In genomic region chr13:46211521-46212351, GRCh38 we compare ENCODE assay signal across 8 cellular contexts. TPM values are rescaled to one million over a fixed set of nuclear protein-coding genes. Genes with fewer than 3 reads are reported as not detected.
DNase-seq lines count a peak whose midpoint lies in the region; ATAC-seq and TF ChIP-seq lines count a peak whose summit lies in the region.

Gene LRRC63 (plus strand): TSS chr13:46211928. CDS start chr13:46213035, 1,107 bp downstream.

- ATAC-seq in GM19397 (IDR thresholded peaks at IDR 0.05; ENCODE audit: unreplicated experiment) (peak; percentile 94), HG03521 (IDR thresholded peaks at IDR 0.05; ENCODE audit: unreplicated experiment) (peak; percentile 96)

- H3K36me3 Mint-ChIP-seq in activated T-helper 2 cell treated with anti-CD3 and anti-CD28 coated beads, Interferon-gamma antibody, Interleukin-2, Interleukin-4, amounts not matched to agents 10 μg/mL and 5 μg/mL and 100 μg/mL, durations not matched to agents 14 hours and 24 hours and 36 hours (ENCODE audit: low read depth): peaks cover 3% of the 10 kb centered on the region
- peaks cover 2% of the 10 kb centered on the region for H3K36me3 Mint-ChIP-seq in neural crest cell (ENCODE audit: low read depth)

- peak within 1 kb of the TSS; percentile 52 to 58 for H3K9ac ChIP-seq in stomach smooth muscle (ENCODE audit: low read length in 2 of 2)

- H3K4me1 Mint-ChIP-seq in activated T-helper 2 cell treated with anti-CD3 and anti-CD28 coated beads, Interferon-gamma antibody, Interleukin-2, Interleukin-4, amounts not matched to agents 10 μg/mL and 5 μg/mL and 100 μg/mL, durations not matched to agents 14 hours and 24 hours and 36 hours (ENCODE audit: low read depth): peaks cover 37% of the 10 kb centered on the region
- H3K4me1 Mint-ChIP-seq in neural crest cell: peaks cover 35% of the 10 kb centered on the region

- no peak for TF ChIP-seq CTCF in Peyer's patch (IDR thresholded peaks at IDR 0.05)
- TF ChIP-seq CTCF in foreskin fibroblast (IDR thresholded peaks at IDR 0.05; ENCODE audit: low read depth, low read length): no peak
- no peak for TF ChIP-seq CTCF in neural crest cell (conservative IDR thresholded peaks at IDR 0.05)

- no peaks in the 10 kb centered on the region for H3K36me3 ChIP-seq in Peyer's patch
- no peaks in the 10 kb centered on the region for H3K36me3 ChIP-seq in stomach smooth muscle (ENCODE audit: control insufficient read depth in 2 of 2, insufficient read depth in 2 of 2, low read length in 2 of 2)

- peak in 1 of 2 donors; percentile 27 for TF ChIP-seq POLR2A in Peyer's patch (IDR thresholded peaks at IDR 0.05)

- H3K4me3 Mint-ChIP-seq in activated T-helper 2 cell treated with anti-CD3 and anti-CD28 coated beads, Interferon-gamma antibody, Interleukin-2, Interleukin-4, amounts not matched to agents 10 μg/mL and 5 μg/mL and 100 μg/mL, durations not matched to agents 14 hours and 24 hours and 36 hours (ENCODE audit: low read depth): peak within 1 kb of the TSS; percentile 89
- H3K4me3 Mint-ChIP-seq in neural crest cell: peak within 1 kb of the TSS; percentile 85

- H3K4me1 ChIP-seq in Peyer's patch (no peaks in the 10 kb centered on the region), stomach smooth muscle (ENCODE audit: control insufficient read depth, insufficient read depth, low read length) (peaks cover 3% of the 10 kb centered on the region)

- intact Hi-C loops in activated T-helper 2 cell treated with anti-CD3 and anti-CD28 coated beads, Interferon-gamma antibody, Interleukin-2, Interleukin-4, amounts not matched to agents 10 μg/mL and 5 μg/mL and 100 μg/mL, durations not matched to agents 14 hours and 24 hours and 36 hours (cut with micrococcal nuclease): loop anchor here (1.0 to 5.0 kb wide), 4 partner anchors 9 to 159 kb away; partner anchors contain the start of genes LCP1 and ZC3H13

- H3K27ac ChIP-seq in Peyer's patch (peak within 1 kb of the TSS in 3 of 4 donors; percentile 8 to 57 (median 16)), stomach smooth muscle (ENCODE audit: low read length) (no peak within 1 kb of the TSS)

- no peaks in the 10 kb centered on the region for H3K27me3 ChIP-seq in Peyer's patch
- H3K27me3 ChIP-seq in stomach smooth muscle (ENCODE audit: control insufficient read depth in 1 of 2, insufficient read depth in 2 of 2, low read length in 2 of 2): no peaks in the 10 kb centered on the region

- H3K4me3 ChIP-seq in Peyer's patch: peak within 1 kb of the TSS; percentile 32 to 60 (median 43)
- H3K4me3 ChIP-seq in foreskin fibroblast (ENCODE audit: low read depth in 1 of 2, low read length in 2 of 2): peak within 1 kb of the TSS; percentile 62 to 67
- H3K4me3 ChIP-seq in stomach smooth muscle (ENCODE audit: low read length in 2 of 2): peak within 1 kb of the TSS; percentile 80 to 92

- H3K9me3 ChIP-seq in Peyer's patch (no peaks in the 10 kb centered on the region), stomach smooth muscle (ENCODE audit: control insufficient read depth in 2 of 2, low read length in 2 of 2) (no peaks in the 10 kb centered on the region)

- peak; percentile 99 for DNase-seq in COLO668 (lab: John Stamatoyannopoulos, UW; ENCODE audit: unreplicated experiment)
- DNase-seq in Peyer's patch: peak; percentile 70 to 90 (median 80)
- DNase-seq in activated T-helper 2 cell treated with anti-CD3 and anti-CD28 coated beads, Interferon-gamma antibody, Interleukin-2, Interleukin-4, amounts not matched to agents 10 μg/mL and 5 μg/mL and 100 μg/mL, durations not matched to agents 14 hours and 24 hours and 36 hours (ENCODE audit: low spot score): peak; percentile 83
- peak; percentile 18 to 80 for DNase-seq in foreskin fibroblast
- peak; percentile 69 for DNase-seq in neural crest cell (ENCODE audit: low read depth, low spot score)

- H3K27me3 Mint-ChIP-seq in activated T-helper 2 cell treated with anti-CD3 and anti-CD28 coated beads, Interferon-gamma antibody, Interleukin-2, Interleukin-4, amounts not matched to agents 10 μg/mL and 5 μg/mL and 100 μg/mL, durations not matched to agents 14 hours and 24 hours and 36 hours (ENCODE audit: low read depth): peaks cover 4% of the 10 kb centered on the region
- peaks cover 4% of the 10 kb centered on the region for H3K27me3 Mint-ChIP-seq in neural crest cell (ENCODE audit: low read depth)

- H3K27ac Mint-ChIP-seq in activated T-helper 2 cell treated with anti-CD3 and anti-CD28 coated beads, Interferon-gamma antibody, Interleukin-2, Interleukin-4, amounts not matched to agents 10 μg/mL and 5 μg/mL and 100 μg/mL, durations not matched to agents 14 hours and 24 hours and 36 hours: peak within 1 kb of the TSS; percentile 92
- H3K27ac Mint-ChIP-seq in neural crest cell (ENCODE audit: unreplicated experiment): peak within 1 kb of the TSS; percentile 9

- no peaks in the 10 kb centered on the region for H3K9me3 Mint-ChIP-seq in activated T-helper 2 cell treated with anti-CD3 and anti-CD28 coated beads, Interferon-gamma antibody, Interleukin-2, Interleukin-4, amounts not matched to agents 10 μg/mL and 5 μg/mL and 100 μg/mL, durations not matched to agents 14 hours and 24 hours and 36 hours
- H3K9me3 Mint-ChIP-seq in neural crest cell: peaks cover 3% of the 10 kb centered on the region

RNA-seq across cellular contexts. Expression of gene LRRC63, which starts in this region (rescaled TPM):
- total RNA-seq in Peyer's patch (under 1 TPM in 1 of 4 donors, not detected in 3; 0.40 TPM), neural crest cell (0.37 and 0.52 TPM in 2 replicates)
- 0.52 and 0.71 TPM in 2 replicates for total RNA-seq in activated T-helper 2 cell treated with anti-CD3 and anti-CD28 coated beads, Interferon-gamma antibody, Interleukin-2, Interleukin-4, amounts not matched to agents 10 μg/mL and 5 μg/mL and 100 μg/mL, durations not matched to agents 14 hours and 24 hours and 36 hours

Comparison
In these comparisons a context has a peak if more than half of its experiments do, and no peak if none do; other contexts are left out.
1. Peak in DNase-seq, H3K4me3 ChIP-seq and H3K27ac ChIP-seq in Peyer's patch; RNA of the gene not detected or under 1 TPM.
2. Peak in DNase-seq in activated T-helper 2 cell treated with anti-CD3 and anti-CD28 coated beads, Interferon-gamma antibody, Interleukin-2, Interleukin-4, amounts not matched to agents 10 μg/mL and 5 μg/mL and 100 μg/mL, durations not matched to agents 14 hours and 24 hours and 36 hours; RNA of the gene not detected or under 1 TPM.
3. Peak in DNase-seq in neural crest cell; RNA of the gene not detected or under 1 TPM.
4. DNase-seq: peak in every context shown above with its lines; median percentile 99 in COLO668; 83 in activated T-helper 2 cell treated with anti-CD3 and anti-CD28 coated beads, Interferon-gamma antibody, Interleukin-2, Interleukin-4, amounts not matched to agents 10 μg/mL and 5 μg/mL and 100 μg/mL, durations not matched to agents 14 hours and 24 hours and 36 hours; 80 in Peyer's patch; 69 in neural crest cell; 49 in foreskin fibroblast.